In the genomic region with DNA sequence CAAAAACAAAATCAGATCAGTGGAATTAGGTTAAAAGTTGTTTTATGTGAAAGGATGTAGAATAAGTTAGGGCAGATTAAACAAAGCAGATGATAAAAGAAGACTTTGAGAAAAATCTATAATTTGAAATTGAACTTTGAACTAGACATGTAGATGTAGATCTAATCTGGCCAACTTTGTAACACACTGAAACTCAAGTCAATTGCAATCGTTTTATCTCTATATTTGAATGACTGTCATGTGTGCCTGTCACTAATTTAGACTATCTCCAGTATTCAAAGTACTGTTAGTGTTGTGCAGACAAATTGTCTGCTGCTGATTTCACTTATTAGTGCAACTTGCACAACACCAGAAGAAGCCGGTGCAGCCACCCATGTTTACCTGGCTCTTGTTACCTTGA, we compare ENCODE assay signal across 28 cellular contexts. TPM values are rescaled to one million over a fixed set of nuclear protein-coding genes. Genes with fewer than 3 reads are reported as not detected.
DNase-seq lines count a peak whose midpoint lies in the region; ATAC-seq and TF ChIP-seq lines count a peak whose summit lies in the region.
"Had no signal": no experiment of that assay in that cellular context is flagged by ENCODE, and none has a peak within 500 bp of the region (broad histone marks: within the 10 kb centered on the region; RNA-seq: fewer than 3 reads in every experiment).

No MANE protein-coding gene starts in this region.

- H3K4me3 ChIP-seq in liver (ENCODE audit: low read depth in 1 of 3, low read length in 3 of 3) = no peak overlapping the region
- no peak overlapping the region for H3K4me3 ChIP-seq in osteoblast (ENCODE audit: insufficient read depth, low read length)
- H3K4me3 ChIP-seq in PC-9 = no peak overlapping the region
- no peak overlapping the region for H3K4me3 ChIP-seq in effector memory CD4-positive, alpha-beta T cell (ENCODE audit: insufficient read depth, low read depth, low read length, poor library complexity, severe bottlenecking)
- H3K4me3 ChIP-seq: BLaER1, GM12878 had no signal

- no peaks in the 10 kb centered on the region for H4K20me1 ChIP-seq in osteoblast (ENCODE audit: insufficient read depth, low read length)
- H4K20me1 ChIP-seq in PC-9 (ENCODE audit: insufficient read depth) = no peaks in the 10 kb centered on the region
- H4K20me1 ChIP-seq: BLaER1 had no signal

- H3K9me2 ChIP-seq in PC-9 (ENCODE audit: insufficient read depth) = no peaks in the 10 kb centered on the region

- H3K27me3 ChIP-seq in liver (ENCODE audit: control insufficient read depth in 4 of 4, insufficient read depth in 4 of 4, low read length in 3 of 4) = no peaks in the 10 kb centered on the region
- peaks cover 8% of the 10 kb centered on the region for H3K27me3 ChIP-seq in osteoblast (ENCODE audit: insufficient read depth, low read length)
- no peaks in the 10 kb centered on the region for H3K27me3 ChIP-seq in PC-9 (ENCODE audit: insufficient read depth, low read depth)
- H3K27me3 ChIP-seq in effector memory CD4-positive, alpha-beta T cell (replicated peaks; ENCODE audit: control insufficient read depth, insufficient read depth, low read length, poor library complexity, severe bottlenecking) = no peaks in the 10 kb centered on the region
- H3K27me3 ChIP-seq: BE2C, BLaER1 had no signal

- POLR2A ChIA-PET in PC-9 (lab: Charles Lee; ENCODE audit: unreplicated experiment) (no interaction called here), HEK293T (lab: Yijun Ruan, JAX) (no interaction called here)

- BruUV-seq in PC-9 (replicated peaks; lab: Mats Ljungman, UMichigan) = no TSS peak

- intact Hi-C loops in PC-9 (cut with micrococcal nuclease; ENCODE audit: unreplicated experiment) = no loop called here

- H3K27ac ChIP-seq in liver (ENCODE audit: low read depth in 1 of 2, low read length in 2 of 2) = peak overlapping the region; percentile 73 to 86
- no peak overlapping the region for H3K27ac ChIP-seq in osteoblast (ENCODE audit: low read depth, low read length)
- H3K27ac ChIP-seq in PC-9 = no peak overlapping the region
- no peak overlapping the region for H3K27ac ChIP-seq in effector memory CD4-positive, alpha-beta T cell (ENCODE audit: insufficient read depth, low read length, poor library complexity, severe bottlenecking)
- H3K27ac ChIP-seq: BLaER1 had no signal

- no peaks in the 10 kb centered on the region for H3K79me2 ChIP-seq in osteoblast (ENCODE audit: insufficient read depth, low read length)
- no peaks in the 10 kb centered on the region for H3K79me2 ChIP-seq in PC-9 (ENCODE audit: low read depth)

- peak; percentile 9 for ATAC-seq in left lobe of liver
- no peak for ATAC-seq in GM21367 (IDR thresholded peaks at IDR 0.05; ENCODE audit: unreplicated experiment)
- ATAC-seq: GM12878 had no signal

- DNase-seq in left lobe of liver (ENCODE audit: low spot score) = no peak
- DNase-seq in osteoblast (ENCODE audit: insufficient read length, low spot score, missing footprints) = peak; percentile 46
- no peak for DNase-seq in PC-9
- no peak for DNase-seq in effector memory CD4-positive, alpha-beta T cell
- DNase-seq in HEK293T (ENCODE audit: extremely low spot score) = no peak
- DNase-seq: 8988T; ACHN; BE2C; C1 segment of cervical spinal cord; CD4-positive, alpha-beta memory T cell; CD4-positive, CD25-positive, alpha-beta regulatory T cell; CD8-positive, alpha-beta memory T cell; COR-L47; DMS 273 treated with DMSO at 0.1 percent for 48 hours; DMS153; DMS53; DMS79; DND-41; EL; GDM1 had no signal

- WGBS in liver = 26% methylated on average over 2 of the region's 2 CpGs

- H3K4me2 ChIP-seq in osteoblast (ENCODE audit: insufficient read depth, low read length) (no peak overlapping the region), PC-9 (no peak overlapping the region)
- H3K4me2 ChIP-seq: BLaER1 had no signal

- CTCF ChIA-PET in PC-9 (lab: Charles Lee) (no interaction called here), HEK293T (lab: Yijun Ruan, JAX) (no interaction called here)

- no peak for TF ChIP-seq CTCF in liver (IDR thresholded peaks at IDR 0.05; ENCODE audit: low read depth, low read length, missing input control)
- no peak for TF ChIP-seq CTCF in osteoblast (IDR thresholded peaks at IDR 0.05; ENCODE audit: extremely low read depth, low read depth, low read length)
- TF ChIP-seq CTCF in PC-9 (conservative IDR thresholded peaks at IDR 0.05) = no peak

- H3F3A ChIP-seq in PC-9 (ENCODE audit: insufficient read depth, low read depth) = no peaks in the 10 kb centered on the region

- peak overlapping the region in 1 of 2 donors; percentile 58 for H3K9ac ChIP-seq in liver (ENCODE audit: low read depth in 1 of 2, low read length in 2 of 2)
- H3K9ac ChIP-seq: BLaER1 had no signal

- H3K36me3 ChIP-seq in liver (ENCODE audit: control insufficient read depth in 4 of 4, insufficient read depth in 3 of 4, low read depth in 1 of 4, low read length in 3 of 4) (peaks cover 0 to 4% (median 0%) of the 10 kb centered on the region in 4 donors), osteoblast (ENCODE audit: insufficient read depth, low read length) (no peaks in the 10 kb centered on the region), PC-9 (ENCODE audit: low read depth) (no peaks in the 10 kb centered on the region)
- H3K36me3 ChIP-seq in effector memory CD4-positive, alpha-beta T cell (ENCODE audit: control insufficient read depth, insufficient read depth, low read length) = no peaks in the 10 kb centered on the region
- H3K36me3 ChIP-seq: BE2C, BLaER1 had no signal

- no peak for TF ChIP-seq RAD21 in liver (IDR thresholded peaks at IDR 0.05)

- H3K9me3 ChIP-seq in liver (ENCODE audit: control insufficient read depth in 4 of 4, low read length in 3 of 4) (no peaks in the 10 kb centered on the region), osteoblast (ENCODE audit: low read depth, low read length) (no peaks in the 10 kb centered on the region), PC-9 (ENCODE audit: insufficient read depth, low read depth) (no peaks in the 10 kb centered on the region)
- no peaks in the 10 kb centered on the region for H3K9me3 ChIP-seq in effector memory CD4-positive, alpha-beta T cell (ENCODE audit: control insufficient read depth, low read length)
- H3K9me3 ChIP-seq: BE2C, BLaER1 had no signal

- no peak overlapping the region for H2AFZ ChIP-seq in osteoblast (ENCODE audit: low read length)
- no peak overlapping the region for H2AFZ ChIP-seq in PC-9

- peaks cover 9 to 52% (median 45%) of the 10 kb centered on the region in 4 donors for H3K4me1 ChIP-seq in liver (ENCODE audit: control insufficient read depth in 4 of 4, insufficient read depth in 4 of 4, low read length in 3 of 4)
- no peaks in the 10 kb centered on the region for H3K4me1 ChIP-seq in osteoblast (ENCODE audit: insufficient read depth, low read length)
- no peaks in the 10 kb centered on the region for H3K4me1 ChIP-seq in PC-9 (replicated peaks; ENCODE audit: insufficient read depth)
- H3K4me1 ChIP-seq in effector memory CD4-positive, alpha-beta T cell (ENCODE audit: control insufficient read depth, insufficient read depth, low read length, poor library complexity, severe bottlenecking) = no peaks in the 10 kb centered on the region
- H3K4me1 ChIP-seq: BE2C had no signal

TF ChIP-seq in liver, 16 proteins besides CTCF, POLR2A, EP300 and RAD21:
- TF ChIP-seq SP1 (IDR thresholded peaks at IDR 0.05) = peak; percentile 54
- TF ChIP-seq, protein P1, sequence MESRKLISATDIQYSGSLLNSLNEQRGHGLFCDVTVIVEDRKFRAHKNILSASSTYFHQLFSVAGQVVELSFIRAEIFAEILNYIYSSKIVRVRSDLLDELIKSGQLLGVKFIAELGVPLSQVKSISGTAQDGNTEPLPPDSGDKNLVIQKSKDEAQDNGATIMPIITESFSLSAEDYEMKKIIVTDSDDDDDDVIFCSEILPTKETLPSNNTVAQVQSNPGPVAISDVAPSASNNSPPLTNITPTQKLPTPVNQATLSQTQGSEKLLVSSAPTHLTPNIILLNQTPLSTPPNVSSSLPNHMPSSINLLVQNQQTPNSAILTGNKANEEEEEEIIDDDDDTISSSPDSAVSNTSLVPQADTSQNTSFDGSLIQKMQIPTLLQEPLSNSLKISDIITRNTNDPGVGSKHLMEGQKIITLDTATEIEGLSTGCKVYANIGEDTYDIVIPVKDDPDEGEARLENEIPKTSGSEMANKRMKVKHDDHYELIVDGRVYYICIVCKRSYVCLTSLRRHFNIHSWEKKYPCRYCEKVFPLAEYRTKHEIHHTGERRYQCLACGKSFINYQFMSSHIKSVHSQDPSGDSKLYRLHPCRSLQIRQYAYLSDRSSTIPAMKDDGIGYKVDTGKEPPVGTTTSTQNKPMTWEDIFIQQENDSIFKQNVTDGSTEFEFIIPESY (IDR thresholded peaks at IDR 0.05) = no peak
- TF ChIP-seq RXRA (IDR thresholded peaks at IDR 0.05) = peak; percentile 32 to 46
- TF ChIP-seq JUND (IDR thresholded peaks at IDR 0.05) = peak in 1 of 2 donors; percentile 11
- TF ChIP-seq HNF4A (conservative IDR thresholded peaks at IDR 0.05) = peak; percentile 53 to 69

TF ChIP-seq in HEK293T, 16 proteins besides CTCF, POLR2A, EP300 and RAD21:
- TF ChIP-seq FOXA1 (IDR thresholded peaks at IDR 0.05) (no peak), CTBP1 (IDR thresholded peaks at IDR 0.05; ENCODE audit: borderline replicate concordance) (no peak), FOXK2 (IDR thresholded peaks at IDR 0.05) (no peak), ARNT (IDR thresholded peaks at IDR 0.05) (no peak), ELF4 (IDR thresholded peaks at IDR 0.05) (no peak), TARDBP (IDR thresholded peaks at IDR 0.05) (no peak), L3MBTL2 (conservative IDR thresholded peaks at IDR 0.05) (no peak)
- TF ChIP-seq, protein P2, sequence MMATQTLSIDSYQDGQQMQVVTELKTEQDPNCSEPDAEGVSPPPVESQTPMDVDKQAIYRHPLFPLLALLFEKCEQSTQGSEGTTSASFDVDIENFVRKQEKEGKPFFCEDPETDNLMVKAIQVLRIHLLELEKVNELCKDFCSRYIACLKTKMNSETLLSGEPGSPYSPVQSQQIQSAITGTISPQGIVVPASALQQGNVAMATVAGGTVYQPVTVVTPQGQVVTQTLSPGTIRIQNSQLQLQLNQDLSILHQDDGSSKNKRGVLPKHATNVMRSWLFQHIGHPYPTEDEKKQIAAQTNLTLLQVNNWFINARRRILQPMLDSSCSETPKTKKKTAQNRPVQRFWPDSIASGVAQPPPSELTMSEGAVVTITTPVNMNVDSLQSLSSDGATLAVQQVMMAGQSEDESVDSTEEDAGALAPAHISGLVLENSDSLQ (IDR thresholded peaks at IDR 0.05) = no peak
TF ChIP-seq in HEK293T: peak in this region for 0.

RNA-seq across cellular contexts. Expression of a gene that starts 39.8 kb away (rescaled TPM):
- total RNA-seq in left lobe of liver (51.6 TPM), liver (10 to 100 TPM; 16.9 to 76.4 TPM), osteoblast (0.29 TPM in 1 of 2 replicates, not detected in the other), PC-9 (2021) (not detected in 2 replicates)
- 10 to 100 TPM; 26.8 to 50.7 TPM for polyA plus RNA-seq in liver
- total RNA-seq: A673; CD4-positive, CD25-positive, alpha-beta regulatory T cell; CD8-positive, alpha-beta memory T cell; Daoy; G401; GM12878 had no signal
- polyA plus RNA-seq: CD14-positive monocyte; CD4-positive, alpha-beta memory T cell; CD4-positive, CD25-positive, alpha-beta regulatory T cell; CD8-positive, alpha-beta memory T cell had no signal

RNA-seq across cellular contexts. Expression of a gene that starts 52.7 kb away (rescaled TPM):
- total RNA-seq in left lobe of liver (12.2 TPM), liver (10 to 100 TPM; 18.2 to 19.8 TPM), osteoblast (22.1 and 23.3 TPM in 2 replicates), PC-9 (2021) (22.0 and 30.1 TPM in 2 replicates)
- 10 to 100 TPM; 13.5 to 19.9 TPM for polyA plus RNA-seq in liver

Comparison
In these comparisons a context has a peak if more than half of its experiments do, and no peak if none do; other contexts are left out.
1. H3K27ac ChIP-seq: peak in liver (2 of 2); none in osteoblast (single experiment), PC-9 (single experiment) and effector memory CD4-positive, alpha-beta T cell (single experiment).
2. RNA of a gene that starts 39.8 kb away (total RNA-seq): 16.9 to 76.4 TPM in liver and 51.6 TPM in left lobe of liver (single experiment); 0.29 TPM in osteoblast and not detected in PC-9; every median in the first group is over 10 times any median in the second.